Comparison of ENCODE assay signal across 13 cellular contexts in the genomic region with DNA sequence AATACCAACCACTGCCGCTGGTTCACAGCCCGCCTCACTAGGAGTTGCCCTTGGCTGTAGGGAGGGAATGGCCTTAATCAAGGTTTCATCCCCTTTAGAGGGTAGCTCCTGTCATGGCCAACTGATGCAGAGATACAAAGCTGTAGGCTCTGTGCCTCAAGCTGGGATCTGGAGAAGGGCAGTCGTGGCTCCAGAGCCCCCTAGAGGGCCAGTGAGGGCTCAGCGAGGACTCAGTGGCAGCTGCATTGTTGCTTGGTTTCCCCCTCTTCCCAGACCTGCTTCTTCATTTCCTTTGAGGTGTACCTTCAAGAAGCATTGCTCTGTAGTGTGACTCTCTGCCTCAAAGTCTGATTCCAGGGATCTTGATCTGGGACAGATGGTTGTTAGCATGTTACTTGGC.
DNase-seq lines count a peak whose midpoint lies in the region; ATAC-seq and TF ChIP-seq lines count a peak whose summit lies in the region.
"Had no signal": no experiment of that assay in that cellular context is flagged by ENCODE, and none has a peak within 500 bp of the region (broad histone marks: within the 10 kb centered on the region; RNA-seq: fewer than 3 reads in every experiment).

No MANE protein-coding gene starts in this region.

- no peaks in the 10 kb centered on the region for H3K4me1 ChIP-seq in breast epithelium

- no peak for TF ChIP-seq POLR2A in breast epithelium (IDR thresholded peaks at IDR 0.05)

- H3K4me3 ChIP-seq in breast epithelium: no peak overlapping the region
- H3K4me3 ChIP-seq: A549, SJSA1 had no signal

- H3K4me1 Mint-ChIP-seq in HFFc6 (ENCODE audit: low read depth): peaks cover 55% of the 10 kb centered on the region
- H3K4me1 Mint-ChIP-seq in activated B cell treated with CpG ODN at 0.5 μM for 24 hours: peaks cover 97% of the 10 kb centered on the region
- no peaks in the 10 kb centered on the region for H3K4me1 Mint-ChIP-seq in nephron progenitor cell

- H3K9me3 Mint-ChIP-seq in HFFc6: no peaks in the 10 kb centered on the region
- H3K9me3 Mint-ChIP-seq in activated B cell treated with CpG ODN at 0.5 μM for 24 hours: no peaks in the 10 kb centered on the region
- H3K9me3 Mint-ChIP-seq in nephron progenitor cell: peaks cover 9% of the 10 kb centered on the region

- POLR2A ChIA-PET in activated B cell treated with CpG ODN at 0.5 μM for 24 hours (lab: Charles Lee): interaction anchor here (0.6 to 0.7 kb wide), 2 partner anchors 18 to 639 kb away, joined by 3 to 10 read pairs; no protein-coding TSS in a partner anchor

- H3K27ac ChIP-seq in breast epithelium: no peak overlapping the region
- H3K27ac ChIP-seq: A549, SJSA1 had no signal

- H3K27ac Mint-ChIP-seq in HFFc6 (no peak overlapping the region), activated B cell treated with CpG ODN at 0.5 μM for 24 hours (peak overlapping the region; percentile 80), nephron progenitor cell (no peak overlapping the region)

- intact Hi-C loops in activated B cell treated with CpG ODN at 0.5 μM for 24 hours (cut with micrococcal nuclease) (loop anchor here (2.0 to 10.0 kb wide), 4 partner anchors 41 to 276 kb away; no protein-coding TSS in a partner anchor), breast epithelium (cut with DNase I; ENCODE audit: low total_unique reads) (no loop called here)

- H3K27me3 Mint-ChIP-seq in HFFc6 (ENCODE audit: insufficient read depth) (no peaks in the 10 kb centered on the region), activated B cell treated with CpG ODN at 0.5 μM for 24 hours (no peaks in the 10 kb centered on the region), nephron progenitor cell (ENCODE audit: low read depth, poor library complexity) (peaks cover 5% of the 10 kb centered on the region)

- no peaks in the 10 kb centered on the region for H3K9me3 ChIP-seq in breast epithelium
- H3K9me3 ChIP-seq: A549, SJSA1 had no signal

- CTCF ChIA-PET in activated B cell treated with CpG ODN at 0.5 μM for 24 hours (lab: Charles Lee): interaction anchor here (0.9 to 1.5 kb wide), 4 partner anchors 14 to 667 kb away, joined by 3 to 8 read pairs (median 4); no protein-coding TSS in a partner anchor

- no peaks in the 10 kb centered on the region for H3K27me3 ChIP-seq in breast epithelium
- H3K27me3 ChIP-seq: SJSA1 had no signal

- peak; percentile 29; the same call in 1 of the 2 replicates for TF ChIP-seq CTCF in HFFc6 (IDR thresholded peaks at IDR 0.05)
- TF ChIP-seq CTCF in activated B cell treated with CpG ODN at 0.5 μM for 24 hours (IDR thresholded peaks at IDR 0.05): no peak
- TF ChIP-seq CTCF in nephron progenitor cell (IDR thresholded peaks at IDR 0.05): peak; percentile 23
- TF ChIP-seq CTCF in breast epithelium (IDR thresholded peaks at IDR 0.05): no peak

- ATAC-seq in activated B cell treated with CpG ODN at 0.5 μM for 24 hours (ENCODE audit: low read depth): no peak

- H3K36me3 Mint-ChIP-seq in HFFc6 (ENCODE audit: low read depth) (0 out of 2 replicates have a peak, but pooled peaks cover under 1% of the 10 kb centered on the region), activated B cell treated with CpG ODN at 0.5 μM for 24 hours (ENCODE audit: low read depth) (no peaks in the 10 kb centered on the region), nephron progenitor cell (ENCODE audit: low read depth) (no peaks in the 10 kb centered on the region)

- H3K4me3 Mint-ChIP-seq in HFFc6 (no peak overlapping the region), activated B cell treated with CpG ODN at 0.5 μM for 24 hours (no peak overlapping the region), nephron progenitor cell (no peak overlapping the region)

- DNase-seq in NCI-H2171 treated with DMSO at 0.1 percent for 48 hours (lab: John Stamatoyannopoulos, UW) (peak; percentile 13), NCI-H2171 (lab: John Stamatoyannopoulos, UW) (no peak), HFFc6 (no peak), activated B cell treated with CpG ODN at 0.5 μM for 24 hours (no peak), nephron progenitor cell (peak; percentile 7), superior temporal gyrus (ENCODE audit: extremely low spot score) (no peak), breast epithelium (ENCODE audit: low spot score in 2 of 2) (no peak), NCI-H446 treated with DMSO at 0.1 percent for 48 hours (lab: John Stamatoyannopoulos, UW) (no peak)
- DNase-seq: NCI-H2081 treated with DMSO at 0.1 percent for 48 hours; occipital lobe; stimulated activated CD4-positive, alpha-beta T cell treated with anti-CD3 and anti-CD28 coated beads, Interleukin-2, amount 100 ng/mL, for 48 hours had no signal

- no peaks in the 10 kb centered on the region for H3K36me3 ChIP-seq in breast epithelium
- H3K36me3 ChIP-seq: SJSA1 had no signal

Comparison
In these comparisons a context has a peak if more than half of its experiments do, and no peak if none do; other contexts are left out.
1. DNase-seq: peak in NCI-H2171 treated with DMSO at 0.1 percent for 48 hours (single experiment) and nephron progenitor cell (single experiment); none in NCI-H2171 (single experiment), HFFc6 (single experiment), activated B cell treated with CpG ODN at 0.5 μM for 24 hours (single experiment), superior temporal gyrus (single experiment), breast epithelium (0 of 2) and NCI-H446 treated with DMSO at 0.1 percent for 48 hours (single experiment).
2. CTCF ChIP-seq: peak in HFFc6 (single experiment) and nephron progenitor cell (single experiment); none in activated B cell treated with CpG ODN at 0.5 μM for 24 hours (single experiment) and breast epithelium (0 of 3).